ENCODE assay signal across 8 cellular contexts in the genomic region with DNA sequence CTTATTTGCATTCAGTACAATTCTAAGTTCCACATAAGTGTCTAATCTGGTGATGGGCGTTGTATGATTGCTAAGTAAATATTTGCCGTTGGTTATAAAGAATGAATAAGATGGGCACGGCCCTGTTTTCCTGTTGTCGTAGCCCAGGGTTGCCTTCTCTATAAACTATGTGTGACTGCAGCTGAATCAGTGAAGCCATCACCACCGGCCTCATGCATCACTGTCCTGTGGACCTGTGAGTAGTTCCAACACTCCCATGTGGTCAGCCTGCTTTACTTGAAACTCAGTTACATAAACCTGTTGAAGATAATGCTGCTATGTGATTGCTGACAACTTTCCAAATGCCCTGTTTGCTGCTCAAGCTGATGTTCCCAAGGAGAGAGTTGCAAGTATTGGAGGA. TPM values are rescaled to one million over a fixed set of nuclear protein-coding genes. Genes with fewer than 3 reads are reported as not detected.
DNase-seq lines count a peak whose midpoint lies in the region; ATAC-seq and TF ChIP-seq lines count a peak whose summit lies in the region.

No MANE protein-coding gene starts in this region.

- H3K27ac ChIP-seq in fibroblast of lung (ENCODE audit: insufficient read depth, low read length): peak overlapping the region; percentile 95

- H3K9ac ChIP-seq in fibroblast of lung (ENCODE audit: insufficient read depth, low read length): peak overlapping the region; percentile 33

- H3K4me1 Mint-ChIP-seq in stimulated activated naive CD8-positive, alpha-beta T cell treated with anti-CD3 and anti-CD28 coated beads, Interleukin-15, amount 100 ng/mL, for 72 hours: peaks cover 82% of the 10 kb centered on the region

- peaks cover 33% of the 10 kb centered on the region for H3K4me1 ChIP-seq in fibroblast of lung (ENCODE audit: control insufficient read depth, extremely low read depth, insufficient read depth, low read length)

- H3K27me3 ChIP-seq in fibroblast of lung (ENCODE audit: control insufficient read depth, insufficient read depth, low read length): no peaks in the 10 kb centered on the region

- DNase-seq in SIG-M5 treated with dmso at 0.1 percent for 504 hours (lab: John Stamatoyannopoulos, UW; ENCODE audit: unreplicated experiment) (peak; percentile 6), SIG-M5 (lab: John Stamatoyannopoulos, UW) (no peak), RKO (ENCODE audit: low spot score) (peak; percentile 51), fibroblast of lung (ENCODE audit: low read depth in 2 of 2) (peak; percentile 75 to 96), SHP77 (lab: John Stamatoyannopoulos, UW) (no peak), NCI-H2196 (lab: John Stamatoyannopoulos, UW; ENCODE audit: unreplicated experiment) (no peak), retina (no peak)
- peak in 1 of 2 donors; percentile 29 for DNase-seq in stimulated activated naive CD8-positive, alpha-beta T cell treated with anti-CD3 and anti-CD28 coated beads, Interleukin-15, amount 100 ng/mL, for 72 hours

- H3K4me3 Mint-ChIP-seq in stimulated activated naive CD8-positive, alpha-beta T cell treated with anti-CD3 and anti-CD28 coated beads, Interleukin-15, amount 100 ng/mL, for 72 hours: peak overlapping the region; percentile 20 to 48

- H3K9me3 Mint-ChIP-seq in stimulated activated naive CD8-positive, alpha-beta T cell treated with anti-CD3 and anti-CD28 coated beads, Interleukin-15, amount 100 ng/mL, for 72 hours: no peaks in the 10 kb centered on the region

- H3K4me2 ChIP-seq in fibroblast of lung (ENCODE audit: extremely low read depth, insufficient read depth, low read length): peak overlapping the region; percentile 73

- H4K20me1 ChIP-seq in fibroblast of lung (ENCODE audit: control insufficient read depth, extremely low read depth, insufficient read depth, low read length): no peaks in the 10 kb centered on the region

- ATAC-seq in stimulated activated naive CD8-positive, alpha-beta T cell treated with anti-CD3 and anti-CD28 coated beads, Interleukin-15, amount 100 ng/mL, for 72 hours: no peak

- peak overlapping the region; percentile 23 for H2AFZ ChIP-seq in fibroblast of lung (ENCODE audit: low read length)

- no peaks in the 10 kb centered on the region for H3K79me2 ChIP-seq in fibroblast of lung (ENCODE audit: control insufficient read depth, insufficient read depth, low read length)

- H3K4me3 ChIP-seq in fibroblast of lung (replicated peaks in 1 of 4; ENCODE audit: control extremely low read depth in 1 of 4, insufficient read depth in 1 of 4, low read depth in 3 of 4, low read length in 4 of 4): no peak overlapping the region

- TF ChIP-seq CTCF in fibroblast of lung (conservative IDR thresholded peaks at IDR 0.05 in 1 of 2, IDR thresholded peaks at IDR 0.05 in 1 of 2; ENCODE audit: low read depth in 1 of 2, low read length in 2 of 2): no peak

- H3K27ac Mint-ChIP-seq in stimulated activated naive CD8-positive, alpha-beta T cell treated with anti-CD3 and anti-CD28 coated beads, Interleukin-15, amount 100 ng/mL, for 72 hours: peak overlapping the region; percentile 62 to 100

- H3K27me3 Mint-ChIP-seq in stimulated activated naive CD8-positive, alpha-beta T cell treated with anti-CD3 and anti-CD28 coated beads, Interleukin-15, amount 100 ng/mL, for 72 hours: no peaks in the 10 kb centered on the region

- H3K36me3 ChIP-seq in fibroblast of lung (ENCODE audit: control insufficient read depth, insufficient read depth, low read length): no peaks in the 10 kb centered on the region

- no peaks in the 10 kb centered on the region for H3K9me3 ChIP-seq in fibroblast of lung (ENCODE audit: control insufficient read depth, insufficient read depth, low read depth, low read length)

RNA-seq across cellular contexts. Expression of a gene that starts 21.6 kb away (rescaled TPM):
- total RNA-seq in fibroblast of lung: 39.0 and 96.1 TPM in 2 replicates
- polyA plus RNA-seq in fibroblast of lung: 105 and 140 TPM in 2 replicates
- 81.6 and 107 TPM in 2 replicates for polyA plus RNA-seq in fibroblast of lung (2012)
- 181 and 546 TPM in 2 replicates for polyA minus RNA-seq in fibroblast of lung (ENCODE audit: low replicate concordance)

Comparison
In these comparisons a context has a peak if more than half of its experiments do, and no peak if none do; other contexts are left out.
1. DNase-seq: peak in SIG-M5 treated with dmso at 0.1 percent for 504 hours (single experiment), RKO (single experiment) and fibroblast of lung (2 of 2); none in SIG-M5 (single experiment), SHP77 (0 of 2), NCI-H2196 (single experiment) and retina (single experiment).